In the genomic region with DNA sequence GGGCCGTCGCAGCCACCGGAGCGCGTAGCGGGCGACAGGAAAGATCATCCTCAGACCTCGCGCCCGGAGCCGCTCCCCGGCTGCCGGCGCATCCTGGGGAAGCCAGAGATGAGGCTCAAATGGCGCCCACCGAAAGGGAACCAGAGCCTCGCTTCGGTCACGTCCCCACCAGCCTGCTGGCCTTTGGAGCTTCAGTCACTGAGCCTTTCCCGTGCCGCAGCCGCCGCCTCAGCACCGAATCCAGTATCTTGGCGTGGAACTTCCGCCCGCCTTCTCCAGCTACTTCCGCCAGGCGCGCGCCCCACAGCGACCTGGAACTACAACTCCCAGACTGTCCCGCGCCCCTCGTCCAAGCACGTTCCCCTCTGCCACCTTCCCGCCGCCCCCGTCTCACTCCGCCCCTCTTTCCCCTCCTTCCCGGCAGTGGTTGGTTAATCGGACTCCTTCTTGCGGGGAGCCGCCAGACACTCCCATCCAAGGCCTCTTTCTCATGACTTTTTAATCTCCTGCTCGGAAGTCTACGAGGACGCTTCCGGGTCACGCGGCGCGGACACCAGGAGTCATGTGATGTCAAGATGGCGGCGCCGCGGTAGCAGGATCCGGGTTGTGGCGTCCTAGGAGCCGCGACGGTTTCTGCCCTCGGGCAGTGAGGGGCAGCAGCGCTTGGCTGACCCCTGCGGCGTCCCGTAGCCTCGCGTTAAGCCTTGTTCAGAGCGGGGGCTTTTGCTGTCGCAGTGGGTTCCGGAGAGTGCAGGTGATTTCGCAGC, we compare ENCODE assay signal across 1 cellular context.
TF ChIP-seq lines count a peak whose summit lies in the region.

A gene with protein sequence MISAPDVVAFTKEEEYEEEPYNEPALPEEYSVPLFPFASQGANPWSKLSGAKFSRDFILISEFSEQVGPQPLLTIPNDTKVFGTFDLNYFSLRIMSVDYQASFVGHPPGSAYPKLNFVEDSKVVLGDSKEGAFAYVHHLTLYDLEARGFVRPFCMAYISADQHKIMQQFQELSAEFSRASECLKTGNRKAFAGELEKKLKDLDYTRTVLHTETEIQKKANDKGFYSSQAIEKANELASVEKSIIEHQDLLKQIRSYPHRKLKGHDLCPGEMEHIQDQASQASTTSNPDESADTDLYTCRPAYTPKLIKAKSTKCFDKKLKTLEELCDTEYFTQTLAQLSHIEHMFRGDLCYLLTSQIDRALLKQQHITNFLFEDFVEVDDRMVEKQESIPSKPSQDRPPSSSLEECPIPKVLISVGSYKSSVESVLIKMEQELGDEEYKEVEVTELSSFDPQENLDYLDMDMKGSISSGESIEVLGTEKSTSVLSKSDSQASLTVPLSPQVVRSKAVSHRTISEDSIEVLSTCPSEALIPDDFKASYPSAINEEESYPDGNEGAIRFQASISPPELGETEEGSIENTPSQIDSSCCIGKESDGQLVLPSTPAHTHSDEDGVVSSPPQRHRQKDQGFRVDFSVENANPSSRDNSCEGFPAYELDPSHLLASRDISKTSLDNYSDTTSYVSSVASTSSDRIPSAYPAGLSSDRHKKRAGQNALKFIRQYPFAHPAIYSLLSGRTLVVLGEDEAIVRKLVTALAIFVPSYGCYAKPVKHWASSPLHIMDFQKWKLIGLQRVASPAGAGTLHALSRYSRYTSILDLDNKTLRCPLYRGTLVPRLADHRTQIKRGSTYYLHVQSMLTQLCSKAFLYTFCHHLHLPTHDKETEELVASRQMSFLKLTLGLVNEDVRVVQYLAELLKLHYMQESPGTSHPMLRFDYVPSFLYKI (plus strand): TSS at position 563 of the 767 bp plus-strand sequence. CDS start 497 bp downstream, outside the sequence.
A gene with protein sequence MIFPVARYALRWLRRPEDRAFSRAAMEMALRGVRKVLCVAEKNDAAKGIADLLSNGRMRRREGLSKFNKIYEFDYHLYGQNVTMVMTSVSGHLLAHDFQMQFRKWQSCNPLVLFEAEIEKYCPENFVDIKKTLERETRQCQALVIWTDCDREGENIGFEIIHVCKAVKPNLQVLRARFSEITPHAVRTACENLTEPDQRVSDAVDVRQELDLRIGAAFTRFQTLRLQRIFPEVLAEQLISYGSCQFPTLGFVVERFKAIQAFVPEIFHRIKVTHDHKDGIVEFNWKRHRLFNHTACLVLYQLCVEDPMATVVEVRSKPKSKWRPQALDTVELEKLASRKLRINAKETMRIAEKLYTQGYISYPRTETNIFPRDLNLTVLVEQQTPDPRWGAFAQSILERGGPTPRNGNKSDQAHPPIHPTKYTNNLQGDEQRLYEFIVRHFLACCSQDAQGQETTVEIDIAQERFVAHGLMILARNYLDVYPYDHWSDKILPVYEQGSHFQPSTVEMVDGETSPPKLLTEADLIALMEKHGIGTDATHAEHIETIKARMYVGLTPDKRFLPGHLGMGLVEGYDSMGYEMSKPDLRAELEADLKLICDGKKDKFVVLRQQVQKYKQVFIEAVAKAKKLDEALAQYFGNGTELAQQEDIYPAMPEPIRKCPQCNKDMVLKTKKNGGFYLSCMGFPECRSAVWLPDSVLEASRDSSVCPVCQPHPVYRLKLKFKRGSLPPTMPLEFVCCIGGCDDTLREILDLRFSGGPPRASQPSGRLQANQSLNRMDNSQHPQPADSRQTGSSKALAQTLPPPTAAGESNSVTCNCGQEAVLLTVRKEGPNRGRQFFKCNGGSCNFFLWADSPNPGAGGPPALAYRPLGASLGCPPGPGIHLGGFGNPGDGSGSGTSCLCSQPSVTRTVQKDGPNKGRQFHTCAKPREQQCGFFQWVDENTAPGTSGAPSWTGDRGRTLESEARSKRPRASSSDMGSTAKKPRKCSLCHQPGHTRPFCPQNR (minus strand): TSS at position 264 of the 767 bp plus-strand sequence. CDS start 216 bp downstream, at position 48.

TF ChIP-seq in HepG2, 621 proteins besides CTCF, POLR2A, EP300 and RAD21 (continued from another document and continues in another):
- TF ChIP-seq, protein P1, sequence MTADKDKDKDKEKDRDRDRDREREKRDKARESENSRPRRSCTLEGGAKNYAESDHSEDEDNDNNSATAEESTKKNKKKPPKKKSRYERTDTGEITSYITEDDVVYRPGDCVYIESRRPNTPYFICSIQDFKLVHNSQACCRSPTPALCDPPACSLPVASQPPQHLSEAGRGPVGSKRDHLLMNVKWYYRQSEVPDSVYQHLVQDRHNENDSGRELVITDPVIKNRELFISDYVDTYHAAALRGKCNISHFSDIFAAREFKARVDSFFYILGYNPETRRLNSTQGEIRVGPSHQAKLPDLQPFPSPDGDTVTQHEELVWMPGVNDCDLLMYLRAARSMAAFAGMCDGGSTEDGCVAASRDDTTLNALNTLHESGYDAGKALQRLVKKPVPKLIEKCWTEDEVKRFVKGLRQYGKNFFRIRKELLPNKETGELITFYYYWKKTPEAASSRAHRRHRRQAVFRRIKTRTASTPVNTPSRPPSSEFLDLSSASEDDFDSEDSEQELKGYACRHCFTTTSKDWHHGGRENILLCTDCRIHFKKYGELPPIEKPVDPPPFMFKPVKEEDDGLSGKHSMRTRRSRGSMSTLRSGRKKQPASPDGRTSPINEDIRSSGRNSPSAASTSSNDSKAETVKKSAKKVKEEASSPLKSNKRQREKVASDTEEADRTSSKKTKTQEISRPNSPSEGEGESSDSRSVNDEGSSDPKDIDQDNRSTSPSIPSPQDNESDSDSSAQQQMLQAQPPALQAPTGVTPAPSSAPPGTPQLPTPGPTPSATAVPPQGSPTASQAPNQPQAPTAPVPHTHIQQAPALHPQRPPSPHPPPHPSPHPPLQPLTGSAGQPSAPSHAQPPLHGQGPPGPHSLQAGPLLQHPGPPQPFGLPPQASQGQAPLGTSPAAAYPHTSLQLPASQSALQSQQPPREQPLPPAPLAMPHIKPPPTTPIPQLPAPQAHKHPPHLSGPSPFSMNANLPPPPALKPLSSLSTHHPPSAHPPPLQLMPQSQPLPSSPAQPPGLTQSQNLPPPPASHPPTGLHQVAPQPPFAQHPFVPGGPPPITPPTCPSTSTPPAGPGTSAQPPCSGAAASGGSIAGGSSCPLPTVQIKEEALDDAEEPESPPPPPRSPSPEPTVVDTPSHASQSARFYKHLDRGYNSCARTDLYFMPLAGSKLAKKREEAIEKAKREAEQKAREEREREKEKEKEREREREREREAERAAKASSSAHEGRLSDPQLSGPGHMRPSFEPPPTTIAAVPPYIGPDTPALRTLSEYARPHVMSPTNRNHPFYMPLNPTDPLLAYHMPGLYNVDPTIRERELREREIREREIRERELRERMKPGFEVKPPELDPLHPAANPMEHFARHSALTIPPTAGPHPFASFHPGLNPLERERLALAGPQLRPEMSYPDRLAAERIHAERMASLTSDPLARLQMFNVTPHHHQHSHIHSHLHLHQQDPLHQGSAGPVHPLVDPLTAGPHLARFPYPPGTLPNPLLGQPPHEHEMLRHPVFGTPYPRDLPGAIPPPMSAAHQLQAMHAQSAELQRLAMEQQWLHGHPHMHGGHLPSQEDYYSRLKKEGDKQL (CRISPR knock-in tag; IDR thresholded peaks at IDR 0.05; ENCODE audit: low read depth): no peak
- TF ChIP-seq, protein P2, sequence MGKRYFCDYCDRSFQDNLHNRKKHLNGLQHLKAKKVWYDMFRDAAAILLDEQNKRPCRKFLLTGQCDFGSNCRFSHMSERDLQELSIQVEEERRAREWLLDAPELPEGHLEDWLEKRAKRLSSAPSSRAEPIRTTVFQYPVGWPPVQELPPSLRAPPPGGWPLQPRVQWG (CRISPR knock-in tag; IDR thresholded peaks at IDR 0.05; ENCODE audit: borderline replicate concordance, low read depth): no peak
- TF ChIP-seq ZNF550 (CRISPR knock-in tag; IDR thresholded peaks at IDR 0.05; ENCODE audit: borderline replicate concordance) (no peak), HIVEP1 (CRISPR knock-in tag; IDR thresholded peaks at IDR 0.05) (no peak), ELF3 (CRISPR knock-in tag; IDR thresholded peaks at IDR 0.05) (peak; percentile 63; the same call in 1 of the 2 replicates), SIN3A (IDR thresholded peaks at IDR 0.05; ENCODE audit: borderline replicate concordance, low read depth, low read length) (peak; percentile 39), MZF1 (CRISPR knock-in tag; IDR thresholded peaks at IDR 0.05; ENCODE audit: borderline replicate concordance) (peak; percentile 20; the same call in 1 of the 2 replicates), FOSL1 (CRISPR knock-in tag; IDR thresholded peaks at IDR 0.05; ENCODE audit: borderline replicate concordance) (no peak), ZNF614 (CRISPR knock-in tag; IDR thresholded peaks at IDR 0.05; ENCODE audit: borderline replicate concordance) (0 out of 2 replicates have a peak, but pooled peaks have one; percentile 54), ZNF224 (CRISPR knock-in tag; IDR thresholded peaks at IDR 0.05) (0 out of 2 replicates have a peak, but pooled peaks have one; percentile 43), XBP1 (CRISPR knock-in tag; IDR thresholded peaks at IDR 0.05) (no peak), NCOA2 (CRISPR knock-in tag; IDR thresholded peaks at IDR 0.05) (no peak), ZNF225 (CRISPR knock-in tag; IDR thresholded peaks at IDR 0.05) (peak; percentile 18; the same call in 1 of the 2 replicates), GABPA (IDR thresholded peaks at IDR 0.05; ENCODE audit: low read depth, low read length) (peak; percentile 81), GABPA (CRISPR knock-in tag; IDR thresholded peaks at IDR 0.05; ENCODE audit: low read depth) (peak; percentile 94), NONO (IDR thresholded peaks at IDR 0.05) (no peak), NONO (CRISPR knock-in tag; conservative IDR thresholded peaks at IDR 0.05) (peak; percentile 57; the same call in 1 of the 2 replicates), HOXA9 (CRISPR knock-in tag; IDR thresholded peaks at IDR 0.05; ENCODE audit: borderline replicate concordance) (no peak), ZNF83 (CRISPR knock-in tag; IDR thresholded peaks at IDR 0.05; ENCODE audit: borderline replicate concordance) (0 out of 2 replicates have a peak, but pooled peaks have one; percentile 18), PAX8 (CRISPR knock-in tag; IDR thresholded peaks at IDR 0.05; ENCODE audit: borderline replicate concordance) (0 out of 2 replicates have a peak, but pooled peaks have one; percentile 15), ZNF562 (CRISPR knock-in tag; IDR thresholded peaks at IDR 0.05; ENCODE audit: borderline replicate concordance) (no peak), NFE2 (CRISPR knock-in tag; IDR thresholded peaks at IDR 0.05) (no peak), MED13 (CRISPR knock-in tag; IDR thresholded peaks at IDR 0.05) (0 out of 2 replicates have a peak, but pooled peaks have one; percentile 3), MAFK (conservative IDR thresholded peaks at IDR 0.05 in 1 of 2, IDR thresholded peaks at IDR 0.05 in 1 of 2; ENCODE audit: low read length in 2 of 2) (no peak), TEAD2 (CRISPR knock-in tag; IDR thresholded peaks at IDR 0.05) (no peak), CENPT (CRISPR knock-in tag; IDR thresholded peaks at IDR 0.05; ENCODE audit: low read depth) (no peak; the same call in 1 of the 2 replicates), ISX (CRISPR knock-in tag; conservative IDR thresholded peaks at IDR 0.05) (0 out of 2 replicates have a peak, but pooled peaks have one; percentile 17), TBP (CRISPR knock-in tag; IDR thresholded peaks at IDR 0.05) (no peak), SCMH1 (CRISPR knock-in tag; IDR thresholded peaks at IDR 0.05; ENCODE audit: borderline replicate concordance) (no peak), MLLT10 (CRISPR knock-in tag; IDR thresholded peaks at IDR 0.05) (no peak), FOXA1 (IDR thresholded peaks at IDR 0.05) (no peak), FOXA1 (CRISPR knock-in tag; IDR thresholded peaks at IDR 0.05) (0 out of 2 replicates have a peak, but pooled peaks have one; percentile 2), KLF15 (CRISPR knock-in tag; IDR thresholded peaks at IDR 0.05; ENCODE audit: borderline replicate concordance) (no peak; the same call in 1 of the 2 replicates), AHR (CRISPR knock-in tag; IDR thresholded peaks at IDR 0.05) (no peak), ZNF660 (CRISPR knock-in tag; IDR thresholded peaks at IDR 0.05; ENCODE audit: borderline replicate concordance, low read depth) (no peak)
- TF ChIP-seq, protein P3, sequence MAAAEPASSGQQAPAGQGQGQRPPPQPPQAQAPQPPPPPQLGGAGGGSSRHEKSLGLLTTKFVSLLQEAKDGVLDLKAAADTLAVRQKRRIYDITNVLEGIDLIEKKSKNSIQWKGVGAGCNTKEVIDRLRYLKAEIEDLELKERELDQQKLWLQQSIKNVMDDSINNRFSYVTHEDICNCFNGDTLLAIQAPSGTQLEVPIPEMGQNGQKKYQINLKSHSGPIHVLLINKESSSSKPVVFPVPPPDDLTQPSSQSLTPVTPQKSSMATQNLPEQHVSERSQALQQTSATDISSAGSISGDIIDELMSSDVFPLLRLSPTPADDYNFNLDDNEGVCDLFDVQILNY (CRISPR knock-in tag; conservative IDR thresholded peaks at IDR 0.05): no peak
- TF ChIP-seq, protein P4, sequence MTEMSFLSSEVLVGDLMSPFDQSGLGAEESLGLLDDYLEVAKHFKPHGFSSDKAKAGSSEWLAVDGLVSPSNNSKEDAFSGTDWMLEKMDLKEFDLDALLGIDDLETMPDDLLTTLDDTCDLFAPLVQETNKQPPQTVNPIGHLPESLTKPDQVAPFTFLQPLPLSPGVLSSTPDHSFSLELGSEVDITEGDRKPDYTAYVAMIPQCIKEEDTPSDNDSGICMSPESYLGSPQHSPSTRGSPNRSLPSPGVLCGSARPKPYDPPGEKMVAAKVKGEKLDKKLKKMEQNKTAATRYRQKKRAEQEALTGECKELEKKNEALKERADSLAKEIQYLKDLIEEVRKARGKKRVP (CRISPR knock-in tag; IDR thresholded peaks at IDR 0.05): peak in 1 of 2 experiments; percentile 38; a peak in 1 of 4 replicates
- TF ChIP-seq, protein P5, sequence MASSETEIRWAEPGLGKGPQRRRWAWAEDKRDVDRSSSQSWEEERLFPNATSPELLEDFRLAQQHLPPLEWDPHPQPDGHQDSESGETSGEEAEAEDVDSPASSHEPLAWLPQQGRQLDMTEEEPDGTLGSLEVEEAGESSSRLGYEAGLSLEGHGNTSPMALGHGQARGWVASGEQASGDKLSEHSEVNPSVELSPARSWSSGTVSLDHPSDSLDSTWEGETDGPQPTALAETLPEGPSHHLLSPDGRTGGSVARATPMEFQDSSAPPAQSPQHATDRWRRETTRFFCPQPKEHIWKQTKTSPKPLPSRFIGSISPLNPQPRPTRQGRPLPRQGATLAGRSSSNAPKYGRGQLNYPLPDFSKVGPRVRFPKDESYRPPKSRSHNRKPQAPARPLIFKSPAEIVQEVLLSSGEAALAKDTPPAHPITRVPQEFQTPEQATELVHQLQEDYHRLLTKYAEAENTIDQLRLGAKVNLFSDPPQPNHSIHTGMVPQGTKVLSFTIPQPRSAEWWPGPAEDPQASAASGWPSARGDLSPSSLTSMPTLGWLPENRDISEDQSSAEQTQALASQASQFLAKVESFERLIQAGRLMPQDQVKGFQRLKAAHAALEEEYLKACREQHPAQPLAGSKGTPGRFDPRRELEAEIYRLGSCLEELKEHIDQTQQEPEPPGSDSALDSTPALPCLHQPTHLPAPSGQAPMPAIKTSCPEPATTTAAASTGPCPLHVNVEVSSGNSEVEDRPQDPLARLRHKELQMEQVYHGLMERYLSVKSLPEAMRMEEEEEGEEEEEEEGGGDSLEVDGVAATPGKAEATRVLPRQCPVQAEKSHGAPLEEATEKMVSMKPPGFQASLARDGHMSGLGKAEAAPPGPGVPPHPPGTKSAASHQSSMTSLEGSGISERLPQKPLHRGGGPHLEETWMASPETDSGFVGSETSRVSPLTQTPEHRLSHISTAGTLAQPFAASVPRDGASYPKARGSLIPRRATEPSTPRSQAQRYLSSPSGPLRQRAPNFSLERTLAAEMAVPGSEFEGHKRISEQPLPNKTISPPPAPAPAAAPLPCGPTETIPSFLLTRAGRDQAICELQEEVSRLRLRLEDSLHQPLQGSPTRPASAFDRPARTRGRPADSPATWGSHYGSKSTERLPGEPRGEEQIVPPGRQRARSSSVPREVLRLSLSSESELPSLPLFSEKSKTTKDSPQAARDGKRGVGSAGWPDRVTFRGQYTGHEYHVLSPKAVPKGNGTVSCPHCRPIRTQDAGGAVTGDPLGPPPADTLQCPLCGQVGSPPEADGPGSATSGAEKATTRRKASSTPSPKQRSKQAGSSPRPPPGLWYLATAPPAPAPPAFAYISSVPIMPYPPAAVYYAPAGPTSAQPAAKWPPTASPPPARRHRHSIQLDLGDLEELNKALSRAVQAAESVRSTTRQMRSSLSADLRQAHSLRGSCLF (CRISPR knock-in tag; IDR thresholded peaks at IDR 0.05; ENCODE audit: borderline replicate concordance): no peak
